Comparison of ENCODE assay signal across 1 cellular context in the genomic region with DNA sequence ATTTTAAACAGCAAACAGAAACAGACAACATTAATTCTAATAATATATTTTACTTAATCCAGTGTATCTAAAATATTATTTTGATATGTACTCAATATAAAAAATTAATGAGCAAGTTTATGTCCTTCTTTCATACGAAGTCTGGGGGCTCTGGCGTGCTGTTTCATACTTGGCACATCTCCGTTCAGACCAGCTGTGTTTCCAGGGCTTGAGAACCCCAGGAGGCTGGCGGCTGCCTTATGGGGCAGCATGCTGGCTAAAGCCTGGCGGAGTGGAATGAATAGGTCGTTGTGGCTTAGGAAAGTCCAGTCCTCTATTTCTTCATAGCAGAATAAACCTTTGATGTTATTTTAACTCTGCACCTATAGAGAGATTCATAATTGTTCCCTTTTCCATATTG.
TF ChIP-seq lines count a peak whose summit lies in the region.

No MANE protein-coding gene starts in this region.

TF ChIP-seq in HEK293, 187 proteins besides CTCF, POLR2A, EP300 and RAD21 (continued from another document):
- TF ChIP-seq, protein P1, sequence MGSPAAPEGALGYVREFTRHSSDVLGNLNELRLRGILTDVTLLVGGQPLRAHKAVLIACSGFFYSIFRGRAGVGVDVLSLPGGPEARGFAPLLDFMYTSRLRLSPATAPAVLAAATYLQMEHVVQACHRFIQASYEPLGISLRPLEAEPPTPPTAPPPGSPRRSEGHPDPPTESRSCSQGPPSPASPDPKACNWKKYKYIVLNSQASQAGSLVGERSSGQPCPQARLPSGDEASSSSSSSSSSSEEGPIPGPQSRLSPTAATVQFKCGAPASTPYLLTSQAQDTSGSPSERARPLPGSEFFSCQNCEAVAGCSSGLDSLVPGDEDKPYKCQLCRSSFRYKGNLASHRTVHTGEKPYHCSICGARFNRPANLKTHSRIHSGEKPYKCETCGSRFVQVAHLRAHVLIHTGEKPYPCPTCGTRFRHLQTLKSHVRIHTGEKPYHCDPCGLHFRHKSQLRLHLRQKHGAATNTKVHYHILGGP (tag by site-specific recombination; IDR thresholded peaks at IDR 0.05), result no peak
- no peak for TF ChIP-seq ZNF37A (tag by site-specific recombination; IDR thresholded peaks at IDR 0.05)
